24 cellular contexts compared by ENCODE assay signal in the genomic region with DNA sequence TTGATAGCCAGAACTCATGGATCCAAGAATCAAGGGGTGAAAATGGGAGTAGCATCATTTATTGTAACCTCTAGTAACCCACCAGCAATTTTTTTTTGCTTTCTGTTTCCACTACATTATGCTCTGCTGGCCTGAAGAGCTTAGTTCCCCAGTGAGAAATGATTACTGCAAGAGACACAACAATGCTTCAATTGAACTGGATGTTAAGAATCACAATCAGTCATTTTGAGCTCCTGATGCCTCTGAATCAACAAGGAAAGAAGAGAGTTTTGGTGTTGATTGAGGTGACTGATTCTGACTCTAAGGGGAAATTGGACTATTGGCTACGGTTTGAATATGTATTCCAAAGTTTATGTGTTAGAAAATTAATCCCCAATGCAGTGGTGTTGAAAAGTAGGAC.
"Had no signal": no experiment of that assay in that cellular context is flagged by ENCODE, and none has a peak within 500 bp of the region (broad histone marks: within the 10 kb centered on the region; RNA-seq: fewer than 3 reads in every experiment).

No MANE protein-coding gene starts in this region.

- H3K27ac ChIP-seq: Peyer's patch, SJSA1, VCaP had no signal

- DNase-seq: activated CD4-positive, alpha-beta memory T cell treated with anti-CD3 and anti-CD28 coated beads for 36 hours; activated CD4-positive, alpha-beta T cell treated with anti-CD3 and anti-CD28 coated beads, Interleukin-2, amount 10 ng/mL, durations not matched to agents 7 days and 5 days; activated CD4-positive, CD25-positive, alpha-beta regulatory T cell; activated CD8-positive, alpha-beta memory T cell treated with anti-CD3 and anti-CD28 coated beads for 24 hours; activated effector memory CD4-positive, alpha-beta T cell treated with anti-CD3 and anti-CD28 coated beads, Interleukin-2, amount 50 U/mL, for 16 hours; activated naive CD4-positive, alpha-beta T cell treated with Interleukin-2 at 50 U/mL for 16 hours; activated T-cell treated with anti-CD3 and anti-CD28 coated beads, Interleukin-2, amount 50 U/mL, for 4 hours; amygdala; Karpas-422; MM.1S; NCI-H1105 treated with DMSO at 0.1 percent for 48 hours; NCI-H1436 treated with DMSO at 0.1 percent for 48 hours; NCI-H187; NCI-H2081; NCI-H2171; NCI-H2227 treated with DMSO at 0.1 percent for 48 hours; NCI-H510A; NCI-H526 treated with DMSO at 0.1 percent for 48 hours; NCI-H82; Peyer's patch; SHP77 had no signal

- ATAC-seq: activated T-cell treated with anti-CD3 and anti-CD28 coated beads, Interleukin-2, amount 50 U/mL, for 4 hours; K562 had no signal
